Comparison of ENCODE assay signal across 37 cellular contexts in the genomic region with DNA sequence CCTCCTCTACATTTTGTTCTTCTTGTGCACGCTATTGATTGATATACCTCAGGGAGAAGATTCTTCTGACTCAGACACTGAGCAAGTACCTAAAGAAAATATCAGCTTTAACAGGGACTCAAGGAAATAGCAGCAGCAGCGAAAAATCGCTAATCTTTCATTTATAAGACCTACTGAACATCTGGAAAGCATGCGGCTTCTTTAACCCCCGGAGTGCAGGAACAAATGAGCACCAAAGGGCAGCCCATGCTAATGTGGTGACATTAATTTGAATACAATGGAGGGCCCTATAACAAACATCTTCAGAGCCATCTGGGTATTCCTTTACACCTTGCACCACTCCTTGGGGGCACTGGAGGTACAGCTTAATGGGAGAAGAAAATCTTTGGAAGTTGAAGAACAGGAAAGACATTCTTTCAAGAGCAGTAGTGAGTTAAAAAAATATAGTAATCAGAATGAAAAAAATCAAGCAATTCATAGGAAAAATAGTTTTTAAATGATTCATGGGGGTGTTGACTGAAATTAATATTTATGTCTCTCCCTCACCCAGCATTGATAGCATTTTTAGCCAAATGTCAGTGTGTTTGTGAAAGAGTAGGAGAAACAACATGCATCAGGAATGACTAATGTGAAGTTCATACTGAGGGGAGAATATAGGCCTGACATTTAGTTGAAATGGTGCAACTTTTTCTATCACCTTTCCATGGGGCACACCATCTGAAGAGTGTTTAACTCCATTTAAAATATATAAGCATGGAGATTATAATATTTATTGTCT.
DNase-seq lines count a peak whose midpoint lies in the region; ATAC-seq, FAIRE-seq and TF ChIP-seq lines count a peak whose summit lies in the region.
"Had no signal": no experiment of that assay in that cellular context is flagged by ENCODE, and none has a peak within 500 bp of the region (broad histone marks: within the 10 kb centered on the region; RNA-seq: fewer than 3 reads in every experiment).

No MANE protein-coding gene starts in this region.

- H2AFZ ChIP-seq in OCI-LY7 (ENCODE audit: low read length), result no peak overlapping the region

- no peaks in the 10 kb centered on the region for H3K4me1 Mint-ChIP-seq in T-cell
- H3K4me1 Mint-ChIP-seq: activated naive CD8-positive, alpha-beta T cell treated with anti-CD3 and anti-CD28 coated beads for 36 hours; naive B cell had no signal

- no peaks in the 10 kb centered on the region for H3K79me2 ChIP-seq in OCI-LY7 (ENCODE audit: insufficient read depth, low read depth, low read length)

- CTCF ChIA-PET in OCI-LY7 (lab: Charles Lee; ENCODE audit: unreplicated experiment) (no interaction called here), T-cell (lab: Charles Lee) (no interaction called here)

- H3K27ac Mint-ChIP-seq in T-cell, result no peak overlapping the region
- H3K27ac Mint-ChIP-seq: activated naive CD8-positive, alpha-beta T cell treated with anti-CD3 and anti-CD28 coated beads for 36 hours; activated T-cell treated with anti-CD3 and anti-CD28 coated beads, Interleukin-2, amount 50 U/mL, for 24 hours; CD4-positive, alpha-beta T cell; naive B cell; progenitor cell of endocrine pancreas had no signal

- H3K9me3 Mint-ChIP-seq in T-cell, result no peaks in the 10 kb centered on the region
- H3K9me3 Mint-ChIP-seq: activated naive CD8-positive, alpha-beta T cell treated with anti-CD3 and anti-CD28 coated beads for 36 hours; activated T-cell treated with anti-CD3 and anti-CD28 coated beads, Interleukin-2, amount 50 U/mL, for 24 hours; CD4-positive, alpha-beta T cell; naive B cell had no signal

- peaks cover 4% of the 10 kb centered on the region for H3K4me1 ChIP-seq in foreskin keratinocyte
- no peaks in the 10 kb centered on the region for H3K4me1 ChIP-seq in OCI-LY7 (ENCODE audit: insufficient read depth, low read length, poor library complexity, severe bottlenecking)
- H3K4me1 ChIP-seq: heart right ventricle, right lobe of liver, SJSA1 had no signal

- peak; percentile 88 for FAIRE-seq in TTC549 (lab: Jason Lieb, UNC)
- FAIRE-seq: GM18507, GM19239, H1, kidney had no signal

- H3K36me3 Mint-ChIP-seq in T-cell, result no peaks in the 10 kb centered on the region
- H3K36me3 Mint-ChIP-seq: activated naive CD8-positive, alpha-beta T cell treated with anti-CD3 and anti-CD28 coated beads for 36 hours; naive B cell had no signal

- no peak overlapping the region for H3K4me2 ChIP-seq in OCI-LY7 (ENCODE audit: low read length)
- H3K4me2 ChIP-seq: KMS-11 had no signal

- intact Hi-C loops in OCI-LY7 (cut with micrococcal nuclease; ENCODE audit: unreplicated experiment), result no loop called here

- H3K4me3 ChIP-seq in OCI-LY7 (ENCODE audit: low read depth, low read length, poor library complexity, severe bottlenecking), result no peak overlapping the region
- H3K4me3 ChIP-seq: ascending aorta, coronary artery, heart right ventricle, right lobe of liver, SJSA1 had no signal

- H3K27ac ChIP-seq in foreskin keratinocyte (peak overlapping the region; percentile 58), OCI-LY7 (ENCODE audit: low read depth, low read length, poor library complexity, severe bottlenecking) (no peak overlapping the region)
- H3K27ac ChIP-seq: coronary artery, epithelial cell of prostate, heart right ventricle, KMS-11, neutrophil, right lobe of liver, SJSA1 had no signal

- no peaks in the 10 kb centered on the region for H4K20me1 ChIP-seq in OCI-LY7 (ENCODE audit: insufficient read depth, low read length)

- no TSS peak for BruUV-seq in OCI-LY7 (replicated peaks; lab: Mats Ljungman, UMichigan)

- no peak for TF ChIP-seq CTCF in foreskin keratinocyte (conservative IDR thresholded peaks at IDR 0.05)
- no peak for TF ChIP-seq CTCF in OCI-LY7 (conservative IDR thresholded peaks at IDR 0.05; ENCODE audit: low read length)

- H3K9me2 ChIP-seq in OCI-LY7 (ENCODE audit: insufficient read depth, low read length), result no peaks in the 10 kb centered on the region

- no peaks in the 10 kb centered on the region for H3K9me3 ChIP-seq in OCI-LY7 (ENCODE audit: low read length)
- H3K9me3 ChIP-seq: ascending aorta, neutrophil, right lobe of liver, SJSA1 had no signal

- ATAC-seq in foreskin keratinocyte, result peak; percentile 74
- no peak for ATAC-seq in T-cell (replicated peaks in 1 of 4)
- ATAC-seq: heart right ventricle, left ventricle myocardium superior, right lobe of liver had no signal

- H3K27me3 ChIP-seq in foreskin keratinocyte, result no peaks in the 10 kb centered on the region
- H3K27me3 ChIP-seq: ascending aorta, neutrophil, SJSA1 had no signal

- POLR2A ChIA-PET in OCI-LY7 (lab: Charles Lee) (interaction anchor here (0.8 kb wide), 1 partner anchor 29 kb away, joined by 3 read pairs; no protein-coding TSS in a partner anchor), T-cell (lab: Charles Lee) (no interaction called here)

- no peaks in the 10 kb centered on the region for H3K36me3 ChIP-seq in OCI-LY7 (ENCODE audit: insufficient read depth, low read length)
- H3K36me3 ChIP-seq: ascending aorta, heart right ventricle, neutrophil, right lobe of liver, SJSA1 had no signal

- no peaks in the 10 kb centered on the region for H3K27me3 Mint-ChIP-seq in T-cell
- H3K27me3 Mint-ChIP-seq: activated naive CD8-positive, alpha-beta T cell treated with anti-CD3 and anti-CD28 coated beads for 36 hours; activated T-cell treated with anti-CD3 and anti-CD28 coated beads, Interleukin-2, amount 50 U/mL, for 24 hours; CD4-positive, alpha-beta T cell had no signal

- DNase-seq in GM03348 (ENCODE audit: low spot score) (peak; percentile 22), foreskin keratinocyte (peak; percentile 16 to 40), NCI-H2029 (lab: John Stamatoyannopoulos, UW) (no peak), OCI-LY7 (ENCODE audit: low spot score) (no peak), T-cell (no peak)
- DNase-seq in stimulated activated naive CD4-positive, alpha-beta T cell treated with Interleukin-2 at 50 U/mL for 16 hours (lab: John Stamatoyannopoulos, UW), result no peak
- DNase-seq: activated CD4-positive, alpha-beta T cell treated with anti-CD3 and anti-CD28 coated beads, Interleukin-2, amount 50 U/mL, for 1 hour; activated gamma-delta T cell; activated naive CD8-positive, alpha-beta T cell treated with anti-CD3 and anti-CD28 coated beads for 36 hours; activated T-cell treated with anti-CD3 and anti-CD28 coated beads, Interleukin-2, amount 50 U/mL, for 24 hours; AML-193; caudate nucleus; CD4-positive, alpha-beta T cell; DMS79 treated with DMSO at 0.1 percent for 48 hours; effector memory CD4-positive, alpha-beta T cell; foreskin melanocyte; heart right ventricle; kidney; left ventricle myocardium superior; midbrain; MM.1S; naive B cell; NCI-H2029 treated with DMSO at 0.1 percent for 48 hours; right lobe of liver; stimulated activated CD4-positive, alpha-beta T cell treated with anti-CD3 and anti-CD28 coated beads, Interleukin-12 subunit alpha, Interleukin-12 subunit beta, amount 100 ng/mL, for 4 hours; stimulated activated CD4-positive, alpha-beta T cell treated with anti-CD3 and anti-CD28 coated beads, Interleukin-2, amount 100 ng/mL, for 48 hours had no signal

- H3K4me3 Mint-ChIP-seq in T-cell, result no peak overlapping the region
- H3K4me3 Mint-ChIP-seq: activated naive CD8-positive, alpha-beta T cell treated with anti-CD3 and anti-CD28 coated beads for 36 hours; activated T-cell treated with anti-CD3 and anti-CD28 coated beads, Interleukin-2, amount 50 U/mL, for 24 hours; CD4-positive, alpha-beta T cell; naive B cell had no signal

Comparison
In these comparisons a context has a peak if more than half of its experiments do, and no peak if none do; other contexts are left out.
1. DNase-seq: peak in GM03348 (single experiment) and foreskin keratinocyte (2 of 2); none in NCI-H2029 (single experiment), OCI-LY7 (single experiment), stimulated activated naive CD4-positive, alpha-beta T cell treated with Interleukin-2 at 50 U/mL for 16 hours (single experiment) and T-cell (0 of 34).